Comparison of ENCODE assay signal across 3 cellular contexts in the genomic region with DNA sequence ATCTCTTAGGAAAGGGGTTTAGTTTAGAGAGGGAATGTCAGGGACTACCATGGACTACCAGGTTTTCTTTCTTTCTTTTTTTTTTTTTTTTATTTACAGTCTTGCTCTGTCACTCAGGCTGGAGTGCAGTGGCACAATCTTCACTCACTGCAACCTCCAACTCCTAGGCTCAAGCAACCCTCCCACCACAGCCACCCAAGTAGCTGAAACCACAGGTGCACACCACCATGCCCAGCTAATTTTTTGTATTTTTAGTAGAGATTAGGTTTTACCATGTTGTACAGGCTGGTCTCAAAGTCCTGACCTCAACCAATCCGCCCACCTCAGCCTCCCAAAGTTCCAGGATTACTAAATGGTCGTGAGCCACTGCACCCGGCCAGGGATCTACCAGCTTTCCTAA.
"Had no signal": no experiment of that assay in that cellular context is flagged by ENCODE, and none has a peak within 500 bp of the region (broad histone marks: within the 10 kb centered on the region; RNA-seq: fewer than 3 reads in every experiment).

No MANE protein-coding gene starts in this region.

- ATAC-seq: GM12878 had no signal

- DNase-seq: GDM1, GF-D8 had no signal

- H3K4me3 ChIP-seq: GM12878 had no signal
